In the genomic region with DNA sequence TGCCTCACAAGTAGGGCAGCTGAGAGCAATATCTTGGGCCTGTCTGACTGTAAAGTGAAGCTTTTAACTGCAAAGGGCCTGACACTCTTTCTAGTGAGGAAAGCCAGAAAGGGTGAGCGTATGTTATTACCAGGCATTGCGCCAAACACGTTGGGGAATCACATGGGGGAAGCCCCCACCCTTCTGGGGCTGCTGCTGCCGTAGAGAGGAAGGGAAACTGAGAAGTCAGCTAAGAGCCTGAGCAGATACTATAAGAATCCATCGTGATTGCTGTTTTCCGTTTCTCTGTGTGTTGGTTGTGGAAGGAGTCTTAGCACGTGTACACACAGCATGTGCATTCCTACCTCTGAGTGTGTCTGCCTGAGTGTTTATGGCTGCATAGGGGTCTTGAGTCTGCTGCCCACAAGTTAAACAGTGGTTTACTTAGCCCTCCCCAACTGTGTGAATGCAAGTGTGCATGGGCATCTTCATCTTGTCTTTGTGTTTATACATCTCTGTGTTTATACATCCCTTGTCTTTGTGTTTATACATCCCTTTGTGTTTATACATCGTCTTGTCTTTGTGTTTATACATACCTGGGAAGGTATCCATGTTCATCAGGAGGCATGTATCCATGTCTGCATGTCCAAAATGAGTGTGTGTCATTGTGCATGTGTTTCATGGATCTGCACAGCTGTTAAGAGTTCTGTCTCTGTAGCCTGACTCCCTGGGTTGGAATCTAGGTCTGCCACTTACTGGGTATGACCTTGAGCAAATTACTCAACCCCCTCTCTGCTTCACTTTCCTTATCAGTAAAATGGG, we compare ENCODE assay signal across 8 cellular contexts. TPM values are rescaled to one million over a fixed set of nuclear protein-coding genes. Genes with fewer than 3 reads are reported as not detected.
DNase-seq lines count a peak whose midpoint lies in the region; ATAC-seq and TF ChIP-seq lines count a peak whose summit lies in the region.

No MANE protein-coding gene starts in this region.

- H3K9ac ChIP-seq in IMR-90 (ENCODE audit: low read depth, low read length): peak overlapping the region; percentile 51

- H3K4me3 ChIP-seq in GM12864 (ENCODE audit: low read depth, low read length) (no peak overlapping the region), IMR-90 (ENCODE audit: insufficient read depth, low read depth, low read length) (no peak overlapping the region), astrocyte of the spinal cord (ENCODE audit: low read depth, low read length) (no peak overlapping the region), prostate gland (no peak overlapping the region)

- peak overlapping the region; percentile 96 for H2BK120ac ChIP-seq in IMR-90 (ENCODE audit: low read depth, low read length)

- peak overlapping the region; percentile 91 for H4K91ac ChIP-seq in IMR-90 (ENCODE audit: insufficient read depth, low read depth, low read length)

- peak overlapping the region; percentile 55 to 84; a peak in 3 of 4 replicates for H4K8ac ChIP-seq in IMR-90 (ENCODE audit: low read depth in 2 of 2, low read length in 2 of 2)

- no peak for TF ChIP-seq CTCF in GM12864 (IDR thresholded peaks at IDR 0.05; ENCODE audit: low read depth, low read length, missing control alignments)
- TF ChIP-seq CTCF in IMR-90 (conservative IDR thresholded peaks at IDR 0.05; ENCODE audit: low read depth, low read length): no peak
- no peak for TF ChIP-seq CTCF in astrocyte of the spinal cord (IDR thresholded peaks at IDR 0.05; ENCODE audit: low read depth, low read length)
- TF ChIP-seq CTCF in omental fat pad (IDR thresholded peaks at IDR 0.05): no peak
- no peak for TF ChIP-seq CTCF in prostate gland (IDR thresholded peaks at IDR 0.05)

- no TSS peak for BruUV-seq in IMR-90 (replicated peaks; lab: Mats Ljungman, UMichigan)

- DNase-seq in GM12864 (ENCODE audit: low read depth) (peak; percentile 64), IMR-90 (peak; percentile 92), astrocyte of the spinal cord (ENCODE audit: low read depth, low spot score) (peak; percentile 30), omental fat pad (ENCODE audit: low spot score) (no peak), glomerular visceral epithelial cell (ENCODE audit: extremely low spot score) (no peak), DMS79 (lab: John Stamatoyannopoulos, UW) (no peak), prostate gland (ENCODE audit: low spot score) (no peak)

- in situ Hi-C loops in IMR-90 (cut with MboI; ENCODE audit: low sequenced_read_pairs) (loop anchor here (25.0 kb wide), 1 partner anchor 508 kb away; the partner anchor contains the start of gene SDCBP2), astrocyte of the spinal cord (cut with HindIII; ENCODE audit: low sequenced_read_pairs) (no loop called here)

- H3K79me1 ChIP-seq in IMR-90 (ENCODE audit: low read depth in 1 of 2, low read length in 2 of 2): no peaks in the 10 kb centered on the region

- intact Hi-C loops in IMR-90 (cut with micrococcal nuclease): loop anchor here (1.0 to 2.0 kb wide), 2 partner anchors 14 to 42 kb away; no protein-coding TSS in a partner anchor
- intact Hi-C loops in prostate gland (cut with DNase I): no loop called here

- CTCF ChIA-PET in IMR-90 (lab: Yijun Ruan, JAX): no interaction called here

- H2AFZ ChIP-seq in IMR-90 (replicated peaks; ENCODE audit: low read length, poor library complexity): peak overlapping the region; percentile 77

- peak overlapping the region; percentile 88 for H2BK5ac ChIP-seq in IMR-90 (ENCODE audit: low read depth, low read length, poor library complexity, severe bottlenecking)

- no peak for TF ChIP-seq RAD21 in IMR-90 (IDR thresholded peaks at IDR 0.05; ENCODE audit: low read length)

- peak overlapping the region; percentile 93 for H3K4ac ChIP-seq in IMR-90 (ENCODE audit: low read depth, low read length)

- peak overlapping the region; percentile 19 for H3K56ac ChIP-seq in IMR-90 (ENCODE audit: extremely low read depth, insufficient read depth, low read length)

- ATAC-seq in GM21423 (IDR thresholded peaks at IDR 0.05; ENCODE audit: unreplicated experiment) (peak; percentile 86), IMR-90 (ENCODE audit: low read depth) (peak; percentile 75), omental fat pad (ENCODE audit: low FRiP score) (peak; percentile 27)

- H4K5ac ChIP-seq in IMR-90 (ENCODE audit: low read depth, low read length): peak overlapping the region; percentile 77

- peak overlapping the region; percentile 30 for H3K4me2 ChIP-seq in IMR-90 (ENCODE audit: low read depth, low read length)

- H3K9me1 ChIP-seq in IMR-90 (ENCODE audit: insufficient read depth, low read length): peaks cover 8% of the 10 kb centered on the region

- H3K36me3 ChIP-seq in IMR-90 (ENCODE audit: control insufficient read depth, insufficient read depth, low read length) (no peaks in the 10 kb centered on the region), prostate gland (no peaks in the 10 kb centered on the region)

- no peaks in the 10 kb centered on the region for H3K27me3 ChIP-seq in IMR-90 (ENCODE audit: control insufficient read depth, insufficient read depth, low read length)
- H3K27me3 ChIP-seq in prostate gland (replicated peaks; ENCODE audit: insufficient read depth): no peaks in the 10 kb centered on the region

- H4K20me1 ChIP-seq in IMR-90 (ENCODE audit: insufficient read depth, low read length): no peaks in the 10 kb centered on the region

- H3K27ac ChIP-seq in IMR-90 (ENCODE audit: insufficient read depth, low read length) (peak overlapping the region; percentile 89), prostate gland (no peak overlapping the region)

- no peak overlapping the region for H2AK9ac ChIP-seq in IMR-90 (replicated peaks; ENCODE audit: low read depth, low read length, poor library complexity)

- dilution Hi-C loops in IMR-90 (cut with HindIII; ENCODE audit: low sequenced_read_pairs, unreplicated experiment): no loop called here

- WGBS in IMR-90 (ENCODE audit: extremely low coverage in 2 of 2, insufficient read length in 1 of 2), 2 experiments: 0% methylated on average over 3 of the region's 8 CpGs; no CpG with 5 or more reads in 1 of the 2 experiments
- WGBS in prostate gland: 22% methylated on average over 8 of the region's 8 CpGs

- H3K9me3 ChIP-seq in IMR-90 (ENCODE audit: control insufficient read depth, insufficient read depth, low read length) (no peaks in the 10 kb centered on the region), prostate gland (no peaks in the 10 kb centered on the region)

- H3K23ac ChIP-seq in IMR-90 (ENCODE audit: low read depth, low read length): peak overlapping the region; percentile 73

- H2BK20ac ChIP-seq in IMR-90 (ENCODE audit: low read depth, low read length): peak overlapping the region; percentile 82

- H2BK15ac ChIP-seq in IMR-90 (ENCODE audit: low read depth, low read length): peak overlapping the region; percentile 67; the same call in 1 of the 3 replicates

- H3K4me1 ChIP-seq in IMR-90 (ENCODE audit: control insufficient read depth, insufficient read depth, low read length) (peaks cover 18% of the 10 kb centered on the region), prostate gland (replicated peaks) (no peaks in the 10 kb centered on the region)

- POLR2A ChIA-PET in IMR-90 (lab: Charles Lee; ENCODE audit: unreplicated experiment): no interaction called here

- peak overlapping the region; percentile 67; the same call in 1 of the 2 replicates for H3K14ac ChIP-seq in IMR-90 (replicated peaks; ENCODE audit: low read depth, low read length)

- TF ChIP-seq POLR2A in IMR-90 (IDR thresholded peaks at IDR 0.05; ENCODE audit: low read depth, low read length): no peak
- no peak for TF ChIP-seq POLR2A in prostate gland (IDR thresholded peaks at IDR 0.05)

- H2AK5ac ChIP-seq in IMR-90 (ENCODE audit: low read depth, low read length): peak overlapping the region; percentile 88

- H3K18ac ChIP-seq in IMR-90 (ENCODE audit: low read depth, low read length): peak overlapping the region; percentile 84

TF ChIP-seq in IMR-90, 13 proteins besides CTCF, POLR2A, EP300 and RAD21:
- no peak for TF ChIP-seq RCOR1 (IDR thresholded peaks at IDR 0.05; ENCODE audit: insufficient replicate concordance, low read length)
- peak; percentile 84 for TF ChIP-seq BHLHE40 (IDR thresholded peaks at IDR 0.05; ENCODE audit: low read depth, low read length)
- TF ChIP-seq RFX5 (IDR thresholded peaks at IDR 0.05; ENCODE audit: low read depth, low read length): no peak
- TF ChIP-seq, protein P1, sequence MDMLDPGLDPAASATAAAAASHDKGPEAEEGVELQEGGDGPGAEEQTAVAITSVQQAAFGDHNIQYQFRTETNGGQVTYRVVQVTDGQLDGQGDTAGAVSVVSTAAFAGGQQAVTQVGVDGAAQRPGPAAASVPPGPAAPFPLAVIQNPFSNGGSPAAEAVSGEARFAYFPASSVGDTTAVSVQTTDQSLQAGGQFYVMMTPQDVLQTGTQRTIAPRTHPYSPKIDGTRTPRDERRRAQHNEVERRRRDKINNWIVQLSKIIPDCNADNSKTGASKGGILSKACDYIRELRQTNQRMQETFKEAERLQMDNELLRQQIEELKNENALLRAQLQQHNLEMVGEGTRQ (IDR thresholded peaks at IDR 0.05; ENCODE audit: low read depth, low read length): peak; percentile 73
- TF ChIP-seq MXI1 (IDR thresholded peaks at IDR 0.05; ENCODE audit: borderline replicate concordance, low read depth, low read length): peak; percentile 87; the same call in 1 of the 2 replicates
- TF ChIP-seq NFE2L2 (IDR thresholded peaks at IDR 0.05; ENCODE audit: low read depth, low read length): no peak
- peak; percentile 67; the same call in 1 of the 2 replicates for TF ChIP-seq MAZ (IDR thresholded peaks at IDR 0.05; ENCODE audit: borderline replicate concordance, low read depth, low read length)

RNA-seq across cellular contexts. Expression of gene SIRPA, which starts 50.3 kb away (rescaled TPM):
- total RNA-seq in IMR-90 (2012; rRNA removed) (9.7 and 9.9 TPM in 2 replicates), omental fat pad (10 to 100 TPM; 51.9 to 86.1 (median 77.0) TPM), prostate gland (10 to 100 TPM; 20.3 to 31.0 TPM)
- polyA plus RNA-seq in IMR-90 (2012; rRNA removed): 37.2 and 40.2 TPM in 2 replicates
- 25.7 and 34.3 TPM in 2 replicates for polyA plus RNA-seq in IMR-90 (2012; cell fraction: cytosol; rRNA removed)
- 30.5 and 36.1 TPM in 2 replicates for polyA plus RNA-seq in IMR-90 (2012; cell fraction: nucleus; rRNA removed; ENCODE audit: low replicate concordance)

Comparison
In these comparisons a context has a peak if more than half of its experiments do, and no peak if none do; other contexts are left out.
1. DNase-seq: peak in GM12864 (single experiment), IMR-90 (single experiment) and astrocyte of the spinal cord (single experiment); none in omental fat pad (single experiment), glomerular visceral epithelial cell (single experiment), DMS79 (single experiment) and prostate gland (single experiment).
2. ATAC-seq: peak in every context shown above with its lines; median percentile 86 in GM21423; 75 in IMR-90; 27 in omental fat pad.